16 cellular contexts compared by ENCODE assay signal in the genomic region with DNA sequence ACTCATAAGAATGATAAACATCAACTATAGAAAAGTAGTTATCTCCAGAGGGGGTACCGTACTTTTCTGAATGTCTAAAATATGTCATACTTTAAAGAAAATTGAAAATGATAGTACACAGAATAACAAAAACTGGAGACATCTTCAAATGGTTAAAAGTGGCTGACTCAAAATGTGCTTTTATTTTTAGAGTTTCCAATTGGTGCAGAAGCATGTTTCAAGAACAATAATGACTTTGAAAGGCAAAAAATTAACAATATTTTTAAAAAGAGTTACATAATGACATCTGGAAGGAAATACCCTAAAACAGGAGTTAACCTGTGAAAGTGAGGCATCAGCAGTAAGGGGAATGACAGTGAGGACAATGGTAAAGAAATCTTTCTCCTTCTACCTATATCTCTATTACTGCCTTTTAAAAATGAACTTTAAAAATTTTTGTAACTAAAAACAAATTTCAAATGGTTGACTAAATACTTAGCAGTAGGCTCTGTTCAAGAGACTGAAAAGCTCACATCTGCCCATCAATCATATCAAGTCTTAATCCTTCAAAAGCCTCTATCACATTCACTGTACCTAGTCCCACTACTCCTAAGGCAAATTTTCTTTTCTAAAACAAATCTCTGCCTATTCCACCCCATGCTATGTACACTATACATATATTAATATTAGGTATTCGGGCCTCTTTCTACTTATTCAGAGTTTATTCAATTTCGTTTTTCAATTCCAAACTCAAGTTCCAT. TPM values are rescaled to one million over a fixed set of nuclear protein-coding genes. Genes with fewer than 3 reads are reported as not detected.
DNase-seq lines count a peak whose midpoint lies in the region; ATAC-seq and TF ChIP-seq lines count a peak whose summit lies in the region.
"Had no signal": no experiment of that assay in that cellular context is flagged by ENCODE, and none has a peak within 500 bp of the region (broad histone marks: within the 10 kb centered on the region; RNA-seq: fewer than 3 reads in every experiment).

No MANE protein-coding gene starts in this region.

- DNase-seq in GM12865 (ENCODE audit: low read depth) (peak; percentile 33), immature natural killer cell (no peak), HUDEP-2 (lab: John Stamatoyannopoulos, UW; ENCODE audit: unreplicated experiment in 76 of 76) (no peak), NCI-H187 (lab: John Stamatoyannopoulos, UW) (no peak)
- no peak for DNase-seq in activated T-helper 2 cell treated with anti-CD3 and anti-CD28 coated beads, Interferon-gamma antibody, Interleukin-2, Interleukin-4, amounts not matched to agents 10 μg/mL and 5 μg/mL and 100 μg/mL, durations not matched to agents 14 hours and 24 hours and 36 hours (ENCODE audit: low spot score)
- DNase-seq: activated naive CD8-positive, alpha-beta T cell treated with anti-CD3 and anti-CD28 coated beads for 36 hours; DMS 273 treated with DMSO at 0.1 percent for 48 hours; tibial artery had no signal

- H3K9me3 Mint-ChIP-seq in immature natural killer cell = peaks cover 0 to 17% (median 10%) of the 10 kb centered on the region in 6 donors
- no peaks in the 10 kb centered on the region for H3K9me3 Mint-ChIP-seq in activated T-helper 2 cell treated with anti-CD3 and anti-CD28 coated beads, Interferon-gamma antibody, Interleukin-2, Interleukin-4, amounts not matched to agents 10 μg/mL and 5 μg/mL and 100 μg/mL, durations not matched to agents 14 hours and 24 hours and 36 hours
- H3K9me3 Mint-ChIP-seq: activated naive CD8-positive, alpha-beta T cell treated with anti-CD3 and anti-CD28 coated beads for 36 hours had no signal

- no peak for TF ChIP-seq CTCF in GM12865 (IDR thresholded peaks at IDR 0.05; ENCODE audit: insufficient read depth, low read depth, low read length, missing control alignments)

- H3K27me3 Mint-ChIP-seq in immature natural killer cell (ENCODE audit: low read depth in 3 of 3) = no peaks in the 10 kb centered on the region
- H3K27me3 Mint-ChIP-seq in activated T-helper 2 cell treated with anti-CD3 and anti-CD28 coated beads, Interferon-gamma antibody, Interleukin-2, Interleukin-4, amounts not matched to agents 10 μg/mL and 5 μg/mL and 100 μg/mL, durations not matched to agents 14 hours and 24 hours and 36 hours (ENCODE audit: low read depth) = peaks cover 1% of the 10 kb centered on the region
- H3K27me3 Mint-ChIP-seq: activated naive CD8-positive, alpha-beta T cell treated with anti-CD3 and anti-CD28 coated beads for 36 hours had no signal

- intact Hi-C loops in activated T-helper 2 cell treated with anti-CD3 and anti-CD28 coated beads, Interferon-gamma antibody, Interleukin-2, Interleukin-4, amounts not matched to agents 10 μg/mL and 5 μg/mL and 100 μg/mL, durations not matched to agents 14 hours and 24 hours and 36 hours (cut with micrococcal nuclease) = no loop called here

- no peak overlapping the region for H3K4me3 ChIP-seq in GM12865 (ENCODE audit: low read depth, low read length)
- H3K4me3 ChIP-seq: tibial artery had no signal

- no peak overlapping the region for H3K27ac Mint-ChIP-seq in immature natural killer cell
- H3K27ac Mint-ChIP-seq in activated T-helper 2 cell treated with anti-CD3 and anti-CD28 coated beads, Interferon-gamma antibody, Interleukin-2, Interleukin-4, amounts not matched to agents 10 μg/mL and 5 μg/mL and 100 μg/mL, durations not matched to agents 14 hours and 24 hours and 36 hours = no peak overlapping the region
- H3K27ac Mint-ChIP-seq: activated naive CD8-positive, alpha-beta T cell treated with anti-CD3 and anti-CD28 coated beads for 36 hours had no signal

- no peaks in the 10 kb centered on the region for H3K4me1 Mint-ChIP-seq in immature natural killer cell
- H3K4me1 Mint-ChIP-seq in activated T-helper 2 cell treated with anti-CD3 and anti-CD28 coated beads, Interferon-gamma antibody, Interleukin-2, Interleukin-4, amounts not matched to agents 10 μg/mL and 5 μg/mL and 100 μg/mL, durations not matched to agents 14 hours and 24 hours and 36 hours (ENCODE audit: low read depth) = no peaks in the 10 kb centered on the region
- H3K4me1 Mint-ChIP-seq: activated naive CD8-positive, alpha-beta T cell treated with anti-CD3 and anti-CD28 coated beads for 36 hours had no signal

- peak; percentile 52 for ATAC-seq in GM19328 (IDR thresholded peaks at IDR 0.05; ENCODE audit: unreplicated experiment)
- peak; percentile 73 for ATAC-seq in HG02588 (IDR thresholded peaks at IDR 0.05; ENCODE audit: unreplicated experiment)
- ATAC-seq in HG03175 (IDR thresholded peaks at IDR 0.05; ENCODE audit: unreplicated experiment) = peak; percentile 59

- no peak overlapping the region for H3K4me3 Mint-ChIP-seq in immature natural killer cell
- no peak overlapping the region for H3K4me3 Mint-ChIP-seq in activated T-helper 2 cell treated with anti-CD3 and anti-CD28 coated beads, Interferon-gamma antibody, Interleukin-2, Interleukin-4, amounts not matched to agents 10 μg/mL and 5 μg/mL and 100 μg/mL, durations not matched to agents 14 hours and 24 hours and 36 hours (ENCODE audit: low read depth)
- H3K4me3 Mint-ChIP-seq: activated naive CD8-positive, alpha-beta T cell treated with anti-CD3 and anti-CD28 coated beads for 36 hours had no signal

- no peaks in the 10 kb centered on the region for H3K36me3 Mint-ChIP-seq in immature natural killer cell
- no peaks in the 10 kb centered on the region for H3K36me3 Mint-ChIP-seq in activated T-helper 2 cell treated with anti-CD3 and anti-CD28 coated beads, Interferon-gamma antibody, Interleukin-2, Interleukin-4, amounts not matched to agents 10 μg/mL and 5 μg/mL and 100 μg/mL, durations not matched to agents 14 hours and 24 hours and 36 hours (ENCODE audit: low read depth)
- H3K36me3 Mint-ChIP-seq: activated naive CD8-positive, alpha-beta T cell treated with anti-CD3 and anti-CD28 coated beads for 36 hours had no signal

RNA-seq across cellular contexts. Expression of a gene that starts 3.0 kb away (rescaled TPM):
- not detected for polyA plus RNA-seq in immature natural killer cell
- total RNA-seq in activated T-helper 2 cell treated with anti-CD3 and anti-CD28 coated beads, Interferon-gamma antibody, Interleukin-2, Interleukin-4, amounts not matched to agents 10 μg/mL and 5 μg/mL and 100 μg/mL, durations not matched to agents 14 hours and 24 hours and 36 hours = not detected in 2 replicates
- total RNA-seq: activated CD8-positive, alpha-beta memory T cell treated with anti-CD3 and anti-CD28 coated beads for 36 hours; activated naive CD8-positive, alpha-beta T cell treated with anti-CD3 and anti-CD28 coated beads for 36 hours; cerebellum; epithelial cell of proximal tubule; lung microvascular endothelial cell; NCI-H460 had no signal

RNA-seq across cellular contexts. Expression of a gene that starts 55.6 kb away (rescaled TPM):
- not detected for polyA plus RNA-seq in immature natural killer cell
- total RNA-seq in activated T-helper 2 cell treated with anti-CD3 and anti-CD28 coated beads, Interferon-gamma antibody, Interleukin-2, Interleukin-4, amounts not matched to agents 10 μg/mL and 5 μg/mL and 100 μg/mL, durations not matched to agents 14 hours and 24 hours and 36 hours = 0.02 TPM in 1 of 2 replicates, not detected in the other
- total RNA-seq: activated CD8-positive, alpha-beta memory T cell treated with anti-CD3 and anti-CD28 coated beads for 36 hours; activated naive CD8-positive, alpha-beta T cell treated with anti-CD3 and anti-CD28 coated beads for 36 hours; lung microvascular endothelial cell; NCI-H460 had no signal
